In the genomic region with DNA sequence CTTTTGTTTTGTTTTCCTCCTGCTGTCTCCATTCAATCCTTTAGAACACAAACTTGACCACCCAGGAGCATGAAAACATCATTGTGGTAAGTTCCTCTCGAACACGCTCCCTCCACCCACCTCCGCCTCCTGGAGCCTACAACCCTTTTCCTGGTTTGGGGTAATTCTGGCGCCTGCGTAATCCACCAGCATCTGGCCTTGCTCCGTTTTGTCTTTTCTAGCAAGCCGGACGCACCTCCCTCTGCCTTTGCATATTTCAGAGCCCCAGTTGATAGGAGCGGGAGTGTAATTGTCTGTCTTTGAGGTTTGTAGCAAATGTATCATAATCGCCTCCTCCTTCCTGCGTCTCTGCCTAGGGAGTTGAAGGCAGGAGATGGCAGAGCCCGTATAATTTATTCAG, we compare ENCODE assay signal across 17 cellular contexts.
DNase-seq lines count a peak whose midpoint lies in the region; ATAC-seq and TF ChIP-seq lines count a peak whose summit lies in the region.
"Had no signal": no experiment of that assay in that cellular context is flagged by ENCODE, and none has a peak within 500 bp of the region (broad histone marks: within the 10 kb centered on the region; RNA-seq: fewer than 3 reads in every experiment).

No MANE protein-coding gene starts in this region.

- H3K9me3 ChIP-seq in transverse colon: no peaks in the 10 kb centered on the region
- H3K9me3 ChIP-seq: A549, left lung, pancreas had no signal

- peak overlapping the region in 1 of 5 experiments; percentile 22 for H3K4me3 Mint-ChIP-seq in brain
- H3K4me3 Mint-ChIP-seq in naive thymus-derived CD8-positive, alpha-beta T cell: no peak overlapping the region
- H3K4me3 Mint-ChIP-seq: stimulated activated naive CD8-positive, alpha-beta T cell treated with anti-CD3 and anti-CD28 coated beads, Interleukin-15, amount 100 ng/mL, for 72 hours had no signal

- in situ Hi-C loops in transverse colon (cut with MboI; ENCODE audit: low pct_ligation_motif_present in 1 of 4, low pct_unique_long_range_greater_than_20kb in 1 of 4, low sequenced_read_pairs in 3 of 4): no loop called here

- peaks cover 72% of the 10 kb centered on the region for H3K4me1 Mint-ChIP-seq in brain
- peaks cover 0 to 10% (median 0%) of the 10 kb centered on the region in 4 donors for H3K4me1 Mint-ChIP-seq in naive thymus-derived CD8-positive, alpha-beta T cell
- H3K4me1 Mint-ChIP-seq: stimulated activated naive CD8-positive, alpha-beta T cell treated with anti-CD3 and anti-CD28 coated beads, Interleukin-15, amount 100 ng/mL, for 72 hours had no signal

- peaks cover 0 to 30% (median 7%) of the 10 kb centered on the region in 4 donors for H3K4me1 ChIP-seq in transverse colon
- H3K4me1 ChIP-seq: pancreas had no signal

- DNase-seq in activated naive CD4-positive, alpha-beta T cell treated with anti-CD3 and anti-CD28 coated beads, Interleukin-2, amount 50 U/mL, for 72 hours (ENCODE audit: low spot score in 2 of 2): no peak
- DNase-seq in activated naive CD4-positive, alpha-beta T cell (lab: John Stamatoyannopoulos, UW): no peak
- no peak for DNase-seq in naive thymus-derived CD8-positive, alpha-beta T cell
- peak; percentile 30 for DNase-seq in transverse colon
- no peak for DNase-seq in DMS153 (lab: John Stamatoyannopoulos, UW)
- DNase-seq: activated CD4-positive, alpha-beta T cell treated with anti-CD3 and anti-CD28 coated beads for 1 hour; left lung; NCI-H187 treated with DMSO at 0.1 percent for 48 hours; NK-92 treated with Interleukin-12 subunit alpha and Interleukin-12 subunit beta, amount 100 ng/mL, for 24 hours; pancreas; stimulated activated CD4-positive, alpha-beta T cell treated with anti-CD3 and anti-CD28 coated beads, Interleukin-1b, Interleukin-23, amount 100 ng/mL, for 48 hours; stimulated activated naive CD8-positive, alpha-beta T cell treated with anti-CD3 and anti-CD28 coated beads, Interleukin-15, amount 100 ng/mL, for 72 hours had no signal

- no peak for TF ChIP-seq EP300 in transverse colon (IDR thresholded peaks at IDR 0.05; ENCODE audit: low read depth)

- TF ChIP-seq CTCF in brain (conservative IDR thresholded peaks at IDR 0.05) (no peak), transverse colon (IDR thresholded peaks at IDR 0.05) (no peak)

- H3K36me3 ChIP-seq in transverse colon: peaks cover 0 to 34% (median 8%) of the 10 kb centered on the region in 4 donors

- peak overlapping the region; percentile 45 to 52 for H3K27ac Mint-ChIP-seq in activated naive CD4-positive, alpha-beta T cell treated with anti-CD3 and anti-CD28 coated beads, Interleukin-2, amount 50 U/mL, for 72 hours
- peak overlapping the region in 4 of 5 experiments; percentile 15 to 91 (median 70) for H3K27ac Mint-ChIP-seq in brain
- H3K27ac Mint-ChIP-seq in naive thymus-derived CD8-positive, alpha-beta T cell: peak overlapping the region in 6 of 10 donors; percentile 8 to 62 (median 48)

- no peaks in the 10 kb centered on the region for H3K9me3 Mint-ChIP-seq in activated naive CD4-positive, alpha-beta T cell treated with anti-CD3 and anti-CD28 coated beads, Interleukin-2, amount 50 U/mL, for 72 hours
- H3K9me3 Mint-ChIP-seq in brain: no peaks in the 10 kb centered on the region
- no peaks in the 10 kb centered on the region for H3K9me3 Mint-ChIP-seq in naive thymus-derived CD8-positive, alpha-beta T cell
- H3K9me3 Mint-ChIP-seq: stimulated activated naive CD8-positive, alpha-beta T cell treated with anti-CD3 and anti-CD28 coated beads, Interleukin-15, amount 100 ng/mL, for 72 hours had no signal

- no peak for ATAC-seq in activated naive CD4-positive, alpha-beta T cell treated with anti-CD3 and anti-CD28 coated beads, Interleukin-2, amount 50 U/mL, for 72 hours
- no peak for ATAC-seq in naive thymus-derived CD8-positive, alpha-beta T cell
- ATAC-seq in GM21526 (IDR thresholded peaks at IDR 0.05; ENCODE audit: low FRiP score, unreplicated experiment) (no peak), GM18861 (IDR thresholded peaks at IDR 0.05; ENCODE audit: unreplicated experiment) (no peak)
- ATAC-seq: A549; pancreas; stimulated activated naive CD8-positive, alpha-beta T cell treated with anti-CD3 and anti-CD28 coated beads, Interleukin-15, amount 100 ng/mL, for 72 hours had no signal

- WGBS in transverse colon (ENCODE audit: low coverage in 1 of 2), 2 donors: 76% methylated on average over 12 of the region's 12 CpGs; no CpG with 5 or more reads in 1 of the 2 donors

- H3K27me3 ChIP-seq in transverse colon: no peaks in the 10 kb centered on the region
- H3K27me3 ChIP-seq: left lung, pancreas had no signal

- no peaks in the 10 kb centered on the region for H3K27me3 Mint-ChIP-seq in brain
- no peaks in the 10 kb centered on the region for H3K27me3 Mint-ChIP-seq in naive thymus-derived CD8-positive, alpha-beta T cell
- H3K27me3 Mint-ChIP-seq: stimulated activated naive CD8-positive, alpha-beta T cell treated with anti-CD3 and anti-CD28 coated beads, Interleukin-15, amount 100 ng/mL, for 72 hours had no signal

- intact Hi-C loops in transverse colon (cut with DNase I; ENCODE audit: low total_unique reads): no loop called here

- no peak for TF ChIP-seq POLR2A in transverse colon (IDR thresholded peaks at IDR 0.05)

- POLR2A ChIA-PET in naive thymus-derived CD8-positive, alpha-beta T cell (lab: Charles Lee): no interaction called here

- peak overlapping the region; percentile 73 to 82 (median 76) for H3K27ac ChIP-seq in transverse colon
- H3K27ac ChIP-seq: A549, C4-2B, left lung, pancreas had no signal

- H3K4me3 ChIP-seq in transverse colon: no peak overlapping the region
- H3K4me3 ChIP-seq: A549, left lung, pancreas had no signal

- no peaks in the 10 kb centered on the region for H3K36me3 Mint-ChIP-seq in activated naive CD4-positive, alpha-beta T cell treated with anti-CD3 and anti-CD28 coated beads, Interleukin-2, amount 50 U/mL, for 72 hours
- H3K36me3 Mint-ChIP-seq in brain: peaks cover 64% of the 10 kb centered on the region
- peaks cover 0 to 74% (median 4%) of the 10 kb centered on the region in 3 donors for H3K36me3 Mint-ChIP-seq in naive thymus-derived CD8-positive, alpha-beta T cell
